ENCODE assay signal across 25 cellular contexts in the genomic region with DNA sequence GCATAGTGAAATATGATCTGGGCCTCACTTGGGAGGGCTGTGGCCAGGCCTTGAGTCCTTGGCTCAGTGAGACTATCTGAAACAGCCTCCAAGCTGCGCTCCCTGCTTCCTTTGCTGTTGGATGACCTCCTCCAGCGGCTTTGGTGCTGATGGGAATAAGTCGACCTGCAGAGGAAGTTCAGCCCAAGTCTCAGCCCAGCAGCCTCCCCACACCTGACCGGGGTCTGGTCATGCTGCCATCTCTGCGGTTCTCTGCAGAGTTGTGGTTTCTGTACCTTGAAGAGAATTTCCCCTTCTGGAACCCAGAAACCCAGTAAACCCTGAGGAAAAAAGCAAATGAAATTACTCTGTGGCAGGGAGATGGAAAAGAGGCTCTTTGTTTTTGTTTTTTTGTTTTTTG.
"Had no signal": no experiment of that assay in that cellular context is flagged by ENCODE, and none has a peak within 500 bp of the region (broad histone marks: within the 10 kb centered on the region; RNA-seq: fewer than 3 reads in every experiment).

No MANE protein-coding gene starts in this region.

- H3K36me3 Mint-ChIP-seq: natural killer cell had no signal

- H3K4me3 Mint-ChIP-seq: activated CD4-positive, alpha-beta memory T cell treated with anti-CD3 and anti-CD28 coated beads, Interleukin-2, amount 10 ng/mL, durations not matched to agents 7 days and 5 days; effector memory CD8-positive, alpha-beta T cell; natural killer cell; neural progenitor cell; stimulated activated naive B cell treated with anti-CD40 and anti-IgM and Interleukin-4, amounts not matched to agents 10 μg/mL and 1 μg/mL and 100 μg/mL, for 72 hours; T-helper 2 cell treated with Interferon-gamma antibody and Interleukin-4, amounts not matched to agents 5 μg/mL and 100 μg/mL, for 36 hours had no signal

- H3K27ac Mint-ChIP-seq: activated CD4-positive, alpha-beta memory T cell treated with anti-CD3 and anti-CD28 coated beads, Interleukin-2, amount 10 ng/mL, durations not matched to agents 7 days and 5 days; natural killer cell; neural progenitor cell; stimulated activated naive B cell treated with anti-CD40 and anti-IgM and Interleukin-4, amounts not matched to agents 10 μg/mL and 1 μg/mL and 100 μg/mL, for 72 hours; T-helper 2 cell treated with Interferon-gamma antibody and Interleukin-4, amounts not matched to agents 5 μg/mL and 100 μg/mL, for 36 hours had no signal

- DNase-seq: activated CD4-positive, alpha-beta memory T cell treated with anti-CD3 and anti-CD28 coated beads, Interleukin-2, amount 10 ng/mL, durations not matched to agents 7 days and 5 days; activated CD4-positive, alpha-beta T cell treated with anti-CD3 and anti-CD28 coated beads for 4 hours; activated CD4-positive, CD25-positive, alpha-beta regulatory T cell; activated effector memory CD4-positive, alpha-beta T cell treated with anti-CD3 and anti-CD28 coated beads, Interleukin-2, amount 50 U/mL, for 16 hours; amniotic stem cell; brain microvascular endothelial cell; cortex of kidney; effector memory CD8-positive, alpha-beta T cell; erythroblast; gastrocnemius medialis; glutamatergic neuron; left lung; lower lobe of right lung; mesenchymal stem cell; natural killer cell; occipital lobe; right cardiac atrium; stimulated activated CD4-positive, alpha-beta T cell treated with anti-CD3 and anti-CD28 coated beads, Interleukin-15, amount 100 ng/mL, for 24 hours; stimulated activated CD4-positive, alpha-beta T cell treated with anti-CD3 and anti-CD28 coated beads, Interleukin-2, amount 100 ng/mL, for 24 hours; stimulated activated naive B cell treated with anti-CD40 and anti-IgM and Interleukin-4, amounts not matched to agents 10 μg/mL and 1 μg/mL and 100 μg/mL, for 72 hours; stomach; thyroid gland; upper lobe of left lung had no signal

- H3K9me3 Mint-ChIP-seq: activated CD4-positive, alpha-beta memory T cell treated with anti-CD3 and anti-CD28 coated beads, Interleukin-2, amount 10 ng/mL, durations not matched to agents 7 days and 5 days; effector memory CD8-positive, alpha-beta T cell; natural killer cell had no signal

- ATAC-seq: effector memory CD8-positive, alpha-beta T cell; gastrocnemius medialis; left lung; lower lobe of right lung; natural killer cell; right cardiac atrium; stimulated activated naive B cell treated with anti-CD40 and anti-IgM and Interleukin-4, amounts not matched to agents 10 μg/mL and 1 μg/mL and 100 μg/mL, for 72 hours had no signal

- H3K27me3 Mint-ChIP-seq: activated CD4-positive, alpha-beta memory T cell treated with anti-CD3 and anti-CD28 coated beads, Interleukin-2, amount 10 ng/mL, durations not matched to agents 7 days and 5 days; effector memory CD8-positive, alpha-beta T cell; stimulated activated naive B cell treated with anti-CD40 and anti-IgM and Interleukin-4, amounts not matched to agents 10 μg/mL and 1 μg/mL and 100 μg/mL, for 72 hours had no signal
